In the genomic region with DNA sequence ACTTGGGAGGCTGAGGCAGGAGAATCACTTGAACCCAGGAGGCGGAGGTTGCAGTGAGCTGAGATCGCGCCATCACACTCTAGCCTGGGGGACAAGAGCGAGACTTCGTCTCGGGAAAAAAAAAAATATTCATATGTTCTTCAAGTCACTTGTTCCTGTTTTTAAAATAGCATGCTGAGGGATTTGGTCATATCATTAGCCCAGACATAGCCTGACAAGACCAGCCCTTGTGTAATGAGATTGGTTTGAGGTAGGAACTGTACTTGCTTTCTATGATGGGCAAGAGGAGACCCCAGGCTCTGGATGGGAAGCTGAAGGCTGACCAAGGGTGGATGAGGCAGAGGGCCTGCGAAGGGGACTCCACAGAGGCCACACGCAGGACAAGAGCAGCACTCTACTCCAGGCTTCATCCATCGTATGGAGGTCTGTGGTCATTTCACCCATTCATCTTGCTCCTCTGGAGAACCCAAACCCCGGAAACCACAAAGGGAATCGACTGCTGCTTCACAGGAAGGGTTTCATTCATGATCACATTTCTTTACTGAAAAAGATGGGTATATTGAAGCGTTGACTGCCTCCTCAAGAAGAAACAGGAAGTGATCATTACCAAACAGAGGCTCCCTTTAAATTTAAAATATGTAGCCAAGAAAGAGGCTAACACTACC, we compare ENCODE assay signal across 17 cellular contexts.
A peak's percentile ranks its signal among the peaks of the same experiment; 100 is the strongest.
DNase-seq lines count a peak whose midpoint lies in the region; ATAC-seq, FAIRE-seq and TF ChIP-seq lines count a peak whose summit lies in the region.
"Had no signal": no experiment of that assay in that cellular context is flagged by ENCODE, and none has a peak within 500 bp of the region (broad histone marks: within the 10 kb centered on the region; RNA-seq: fewer than 3 reads in every experiment).

No MANE protein-coding gene starts in this region.

- no peaks in the 10 kb centered on the region for H3K27me3 Mint-ChIP-seq in naive B cell

- WGBS in thyroid gland, 2 donors = 91 to 95% methylated on average over 12 of the region's 12 CpGs

- H3K27me3 ChIP-seq in thyroid gland = no peaks in the 10 kb centered on the region
- H3K27me3 ChIP-seq: breast epithelium, heart left ventricle, tibial nerve had no signal

- no peaks in the 10 kb centered on the region for H3K4me1 ChIP-seq in thyroid gland
- H3K4me1 ChIP-seq: breast epithelium, Caco-2 had no signal

- no peak overlapping the region for H3K27ac ChIP-seq in thyroid gland
- H3K27ac ChIP-seq: breast epithelium, heart left ventricle, skin epidermis, tibial nerve, VCaP had no signal

- no peak for TF ChIP-seq POLR2A in GM12891 (IDR thresholded peaks at IDR 0.05; ENCODE audit: low read depth, low read length)
- TF ChIP-seq POLR2A in thyroid gland (IDR thresholded peaks at IDR 0.05) = no peak

- peak overlapping the region; percentile 5 to 89 (median 68) for H3K27ac Mint-ChIP-seq in naive B cell

- H3K4me3 Mint-ChIP-seq in naive B cell = peak overlapping the region in 7 of 8 donors; percentile 42 to 84 (median 56)

- peaks cover 0 to 7% (median 1%) of the 10 kb centered on the region in 7 donors for H3K9me3 Mint-ChIP-seq in naive B cell

- H3K4me1 Mint-ChIP-seq in naive B cell = peaks cover 38 to 45% (median 41%) of the 10 kb centered on the region in 3 donors

- no peaks in the 10 kb centered on the region for H3K9me3 ChIP-seq in thyroid gland
- H3K9me3 ChIP-seq: breast epithelium, Caco-2, tibial nerve had no signal

- intact Hi-C loops in thyroid gland (cut with DNase I) = no loop called here

- no peaks in the 10 kb centered on the region for H3K36me3 ChIP-seq in thyroid gland
- H3K36me3 ChIP-seq: breast epithelium, heart left ventricle, tibial nerve had no signal

- no peak for TF ChIP-seq CTCF in thyroid gland (IDR thresholded peaks at IDR 0.05)

- DNase-seq in GM12891 (ENCODE audit: insufficient read length, low spot score) (no peak), NOMO-1 treated with dmso at 0.1 percent for 144 hours (lab: John Stamatoyannopoulos, UW; ENCODE audit: unreplicated experiment) (peak; percentile 77), naive B cell (peak; percentile 25), thyroid gland (no peak), kidney glomerular epithelial cell (lab: John Stamatoyannopoulos, UW) (no peak), iPS-NIHi7 (ENCODE audit: extremely low spot score) (no peak)
- DNase-seq: Caco-2, heart left ventricle, left ventricle myocardium superior, NCI-H446 treated with DMSO at 0.1 percent for 48 hours, Right ventricle myocardium superior had no signal

- ATAC-seq in GM21529 (IDR thresholded peaks at IDR 0.05; ENCODE audit: unreplicated experiment) (peak; percentile 54), naive B cell (ENCODE audit: low read depth in 2 of 2) (peak; percentile 49 to 77), GM19035 (IDR thresholded peaks at IDR 0.05; ENCODE audit: unreplicated experiment) (no peak)
- ATAC-seq: left ventricle myocardium superior had no signal

- no peak overlapping the region for H3K4me3 ChIP-seq in thyroid gland (replicated peaks in 1 of 3)
- H3K4me3 ChIP-seq: breast epithelium, heart left ventricle, skin epidermis, tibial nerve had no signal

- no peak for FAIRE-seq in GM12891 (lab: Jason Lieb, UNC)

- peaks cover 7 to 12% of the 10 kb centered on the region in 2 donors for H3K36me3 Mint-ChIP-seq in naive B cell

TF ChIP-seq in GM12891, 5 proteins besides CTCF, POLR2A, EP300 and RAD21:
- TF ChIP-seq SPI1 (IDR thresholded peaks at IDR 0.05; ENCODE audit: low read depth, low read length) (peak; percentile 84), POLR2AphosphoS5 (IDR thresholded peaks at IDR 0.05; ENCODE audit: low read depth, low read length) (no peak), POU2F2 (IDR thresholded peaks at IDR 0.05; ENCODE audit: low read depth, low read length) (no peak), TAF1 (IDR thresholded peaks at IDR 0.05; ENCODE audit: low read depth, low read length) (no peak), PAX5 (IDR thresholded peaks at IDR 0.05; ENCODE audit: insufficient read depth, low read length, severe bottlenecking) (no peak)

Comparison
In these comparisons a context has a peak if more than half of its experiments do, and no peak if none do; other contexts are left out.
1. DNase-seq: peak in NOMO-1 treated with dmso at 0.1 percent for 144 hours (single experiment) and naive B cell (single experiment); none in GM12891 (single experiment), thyroid gland (0 of 2), kidney glomerular epithelial cell (single experiment) and iPS-NIHi7 (single experiment).